Comparison of ENCODE assay signal across 1 cellular context in the genomic region with DNA sequence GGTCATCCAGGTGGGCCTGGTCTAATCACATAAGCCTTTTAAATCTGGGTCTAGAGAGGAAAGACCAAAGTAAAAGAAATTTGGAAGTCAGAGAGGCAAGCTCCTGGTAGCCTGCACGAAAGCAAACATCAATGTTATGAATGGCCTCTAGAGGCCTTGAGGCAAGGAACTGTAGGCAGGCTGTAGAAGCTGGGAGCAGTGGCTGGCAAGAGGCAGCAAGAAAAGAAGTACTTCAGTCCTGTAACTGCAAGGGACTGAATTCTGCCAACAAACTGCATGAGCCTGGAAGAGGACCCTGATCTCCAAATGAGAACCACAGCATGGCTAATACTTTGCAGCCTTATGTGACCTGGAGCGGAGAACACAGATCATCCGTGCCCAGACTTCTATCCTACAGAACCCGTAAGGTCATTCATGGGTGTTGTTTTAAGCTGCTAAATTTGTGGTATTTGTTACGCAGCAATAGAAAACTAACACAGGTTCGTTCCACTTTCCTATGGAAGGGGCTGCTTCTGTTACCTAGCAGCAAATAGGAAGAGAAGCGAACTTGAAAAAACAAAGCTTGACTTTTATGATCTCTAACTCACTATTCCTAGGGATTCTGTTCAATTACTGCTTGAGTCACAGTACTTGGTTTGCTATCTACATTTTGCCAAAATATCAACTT.
A peak's percentile ranks its signal among the peaks of the same experiment; 100 is the strongest.
TF ChIP-seq lines count a peak whose summit lies in the region.

No MANE protein-coding gene starts in this region.

TF ChIP-seq in K562, 482 proteins besides CTCF, POLR2A, EP300 and RAD21 (continued from another document):
- TF ChIP-seq, protein P1, sequence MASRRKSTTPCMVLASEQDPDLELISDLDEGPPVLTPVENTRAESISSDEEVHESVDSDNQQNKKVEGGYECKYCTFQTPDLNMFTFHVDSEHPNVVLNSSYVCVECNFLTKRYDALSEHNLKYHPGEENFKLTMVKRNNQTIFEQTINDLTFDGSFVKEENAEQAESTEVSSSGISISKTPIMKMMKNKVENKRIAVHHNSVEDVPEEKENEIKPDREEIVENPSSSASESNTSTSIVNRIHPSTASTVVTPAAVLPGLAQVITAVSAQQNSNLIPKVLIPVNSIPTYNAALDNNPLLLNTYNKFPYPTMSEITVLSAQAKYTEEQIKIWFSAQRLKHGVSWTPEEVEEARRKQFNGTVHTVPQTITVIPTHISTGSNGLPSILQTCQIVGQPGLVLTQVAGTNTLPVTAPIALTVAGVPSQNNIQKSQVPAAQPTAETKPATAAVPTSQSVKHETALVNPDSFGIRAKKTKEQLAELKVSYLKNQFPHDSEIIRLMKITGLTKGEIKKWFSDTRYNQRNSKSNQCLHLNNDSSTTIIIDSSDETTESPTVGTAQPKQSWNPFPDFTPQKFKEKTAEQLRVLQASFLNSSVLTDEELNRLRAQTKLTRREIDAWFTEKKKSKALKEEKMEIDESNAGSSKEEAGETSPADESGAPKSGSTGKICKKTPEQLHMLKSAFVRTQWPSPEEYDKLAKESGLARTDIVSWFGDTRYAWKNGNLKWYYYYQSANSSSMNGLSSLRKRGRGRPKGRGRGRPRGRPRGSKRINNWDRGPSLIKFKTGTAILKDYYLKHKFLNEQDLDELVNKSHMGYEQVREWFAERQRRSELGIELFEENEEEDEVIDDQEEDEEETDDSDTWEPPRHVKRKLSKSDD (conservative IDR thresholded peaks at IDR 0.05; ENCODE audit: low read length): no peak
- 0 out of 2 replicates have a peak, but pooled peaks have one; percentile 33 for TF ChIP-seq XRCC5 (IDR thresholded peaks at IDR 0.05; ENCODE audit: low read depth, low read length)
- TF ChIP-seq ZNF444 (CRISPR knock-in tag; IDR thresholded peaks at IDR 0.05): 0 out of 2 replicates have a peak, but pooled peaks have one; percentile 15
- TF ChIP-seq RCOR1 (IDR thresholded peaks at IDR 0.05; ENCODE audit: borderline replicate concordance in 1 of 2, low read depth in 2 of 2, low read length in 2 of 2): 0 out of 4 replicates have a peak, but pooled peaks of 1 of the 2 experiments have one; percentile 1
- TF ChIP-seq SIX5 (IDR thresholded peaks at IDR 0.05; ENCODE audit: borderline replicate concordance in 1 of 2, insufficient read depth in 1 of 2, low read depth in 1 of 2, low read length in 2 of 2): no peak
- TF ChIP-seq, protein P2, sequence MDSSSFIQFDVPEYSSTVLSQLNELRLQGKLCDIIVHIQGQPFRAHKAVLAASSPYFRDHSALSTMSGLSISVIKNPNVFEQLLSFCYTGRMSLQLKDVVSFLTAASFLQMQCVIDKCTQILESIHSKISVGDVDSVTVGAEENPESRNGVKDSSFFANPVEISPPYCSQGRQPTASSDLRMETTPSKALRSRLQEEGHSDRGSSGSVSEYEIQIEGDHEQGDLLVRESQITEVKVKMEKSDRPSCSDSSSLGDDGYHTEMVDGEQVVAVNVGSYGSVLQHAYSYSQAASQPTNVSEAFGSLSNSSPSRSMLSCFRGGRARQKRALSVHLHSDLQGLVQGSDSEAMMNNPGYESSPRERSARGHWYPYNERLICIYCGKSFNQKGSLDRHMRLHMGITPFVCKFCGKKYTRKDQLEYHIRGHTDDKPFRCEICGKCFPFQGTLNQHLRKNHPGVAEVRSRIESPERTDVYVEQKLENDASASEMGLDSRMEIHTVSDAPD (CRISPR knock-in tag; IDR thresholded peaks at IDR 0.05): no peak
- TF ChIP-seq SUPT5H (IDR thresholded peaks at IDR 0.05): no peak
- TF ChIP-seq, protein P3, sequence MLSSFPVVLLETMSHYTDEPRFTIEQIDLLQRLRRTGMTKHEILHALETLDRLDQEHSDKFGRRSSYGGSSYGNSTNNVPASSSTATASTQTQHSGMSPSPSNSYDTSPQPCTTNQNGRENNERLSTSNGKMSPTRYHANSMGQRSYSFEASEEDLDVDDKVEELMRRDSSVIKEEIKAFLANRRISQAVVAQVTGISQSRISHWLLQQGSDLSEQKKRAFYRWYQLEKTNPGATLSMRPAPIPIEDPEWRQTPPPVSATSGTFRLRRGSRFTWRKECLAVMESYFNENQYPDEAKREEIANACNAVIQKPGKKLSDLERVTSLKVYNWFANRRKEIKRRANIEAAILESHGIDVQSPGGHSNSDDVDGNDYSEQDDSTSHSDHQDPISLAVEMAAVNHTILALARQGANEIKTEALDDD (IDR thresholded peaks at IDR 0.05): 0 out of 2 replicates have a peak, but pooled peaks have one; percentile 5
- TF ChIP-seq LEF1 (IDR thresholded peaks at IDR 0.05): no peak
- TF ChIP-seq ZNF282 (CRISPR knock-in tag; IDR thresholded peaks at IDR 0.05): no peak
- 0 out of 4 replicates have a peak, but pooled peaks of 1 of the 2 experiments have one; percentile 43 for TF ChIP-seq CSDE1 (IDR thresholded peaks at IDR 0.05)
- no peak for TF ChIP-seq TRIM28 (IDR thresholded peaks at IDR 0.05)
TF ChIP-seq in K562: peak in this region for 7.
